Comparison of ENCODE assay signal across 8 cellular contexts in genomic region chr2:55175254-55176093, GRCh38. TPM values are rescaled to one million over a fixed set of nuclear protein-coding genes. Genes with fewer than 3 reads are reported as not detected.
DNase-seq lines count a peak whose midpoint lies in the region; ATAC-seq, FAIRE-seq and TF ChIP-seq lines count a peak whose summit lies in the region.

No MANE protein-coding gene starts in this region.

- no peak overlapping the region for H3K27ac Mint-ChIP-seq in central memory CD8-positive, alpha-beta T cell (ENCODE audit: low read depth)

- H3K27ac ChIP-seq in A549 (no peak overlapping the region), liver (ENCODE audit: low read depth in 1 of 2, low read length in 2 of 2) (no peak overlapping the region)

- peaks cover 6% of the 10 kb centered on the region for H3K4me1 Mint-ChIP-seq in central memory CD8-positive, alpha-beta T cell

- H3K4me3 ChIP-seq in A549 (no peak overlapping the region), liver (ENCODE audit: low read depth in 1 of 3, low read length in 3 of 3) (no peak overlapping the region)

- H3K4me2 ChIP-seq in A549 = peak overlapping the region; percentile 50

- no peak overlapping the region for H3K4me3 Mint-ChIP-seq in central memory CD8-positive, alpha-beta T cell

- H3K9ac ChIP-seq in liver (ENCODE audit: low read depth in 1 of 2, low read length in 2 of 2) = peak overlapping the region in 1 of 2 donors; percentile 38

- DNase-seq in A549 (ENCODE audit: low read depth in 1 of 2, low spot score in 1 of 2) = peak; percentile 75 to 87
- DNase-seq in GM10266 (ENCODE audit: extremely low spot score) = peak; percentile 54
- peak; percentile 76 for DNase-seq in NCI-H82 (lab: John Stamatoyannopoulos, UW)
- DNase-seq in central memory CD8-positive, alpha-beta T cell (ENCODE audit: low spot score in 2 of 2) = no peak
- no peak for DNase-seq in T-helper 9 cell

- FAIRE-seq in A549 (lab: Jason Lieb, UNC) = peak; percentile 76

- no peaks in the 10 kb centered on the region for H3K9me3 Mint-ChIP-seq in central memory CD8-positive, alpha-beta T cell

- CTCF ChIA-PET in A549 (lab: Yijun Ruan, JAX) = interaction anchor here (0.5 to 17.5 kb wide), 54 partner anchors 7 to 1207 kb away, joined by 3 to 351 read pairs (median 4); partner anchors contain the start of genes EML6 and RTN4

- H3K9me3 ChIP-seq in A549 = no peaks in the 10 kb centered on the region
- no peaks in the 10 kb centered on the region for H3K9me3 ChIP-seq in liver (ENCODE audit: control insufficient read depth in 4 of 4, low read length in 3 of 4)

- TF ChIP-seq RAD21 in A549 (conservative IDR thresholded peaks at IDR 0.05 in 1 of 2, IDR thresholded peaks at IDR 0.05 in 1 of 2) (peak; percentile 95 to 98), liver (IDR thresholded peaks at IDR 0.05) (peak; percentile 87 to 93)

- TF ChIP-seq EP300 in A549 (IDR thresholded peaks at IDR 0.05) = no peak

- POLR2A ChIA-PET in A549 (lab: Yijun Ruan, JAX) = no interaction called here

- TF ChIP-seq CTCF in A549 (IDR thresholded peaks at IDR 0.05) (peak; percentile 95), GM10266 (IDR thresholded peaks at IDR 0.05; ENCODE audit: control insufficient read depth, insufficient read depth, low read depth, missing control alignments) (peak; percentile 45), liver (IDR thresholded peaks at IDR 0.05; ENCODE audit: low read depth, low read length, missing input control) (peak; percentile 48)

- no peaks in the 10 kb centered on the region for H3K36me3 Mint-ChIP-seq in central memory CD8-positive, alpha-beta T cell (ENCODE audit: insufficient read depth)

- 15% methylated on average over 5 of the region's 5 CpGs for WGBS in A549 (ENCODE audit: missing lambda C conversion rate)
- 23% methylated on average over 5 of the region's 5 CpGs for WGBS in liver

- TF ChIP-seq POLR2A in A549 (IDR thresholded peaks at IDR 0.05; ENCODE audit: low read length) = no peak

- H3K27me3 Mint-ChIP-seq in central memory CD8-positive, alpha-beta T cell = no peaks in the 10 kb centered on the region

- H3K36me3 ChIP-seq in liver (ENCODE audit: control insufficient read depth in 4 of 4, insufficient read depth in 3 of 4, low read depth in 1 of 4, low read length in 3 of 4) = no peaks in the 10 kb centered on the region

- H3K4me1 ChIP-seq in A549 (peaks cover 4% of the 10 kb centered on the region; the same call in 1 of the 3 replicates), liver (ENCODE audit: control insufficient read depth in 4 of 4, insufficient read depth in 4 of 4, low read length in 3 of 4) (peaks cover 0 to 2% (median 0%) of the 10 kb centered on the region in 4 donors)

- ATAC-seq in A549 (peak; percentile 90 to 95), HG03378 (IDR thresholded peaks at IDR 0.05; ENCODE audit: unreplicated experiment) (peak; percentile 75), HG03097 (IDR thresholded peaks at IDR 0.05; ENCODE audit: low FRiP score, unreplicated experiment) (no peak)
- peak; percentile 70 for ATAC-seq in central memory CD8-positive, alpha-beta T cell (replicated peaks; ENCODE audit: extremely low read depth, poor library complexity, severe bottlenecking)

- H3K27me3 ChIP-seq in liver (ENCODE audit: control insufficient read depth in 4 of 4, insufficient read depth in 4 of 4, low read length in 3 of 4) = no peaks in the 10 kb centered on the region

TF ChIP-seq in A549, 52 proteins besides CTCF, POLR2A, EP300 and RAD21 (continues in another document):
- TF ChIP-seq PBX3 (IDR thresholded peaks at IDR 0.05) = no peak
- no peak for TF ChIP-seq HES2 (IDR thresholded peaks at IDR 0.05)
- no peak for TF ChIP-seq HDAC2 (IDR thresholded peaks at IDR 0.05)
- no peak for TF ChIP-seq ZC3H11A (IDR thresholded peaks at IDR 0.05)
- no peak for TF ChIP-seq HOXB5 (CRISPR knock-in tag; IDR thresholded peaks at IDR 0.05)
- TF ChIP-seq MAFK (IDR thresholded peaks at IDR 0.05; ENCODE audit: partially characterized antibody) = no peak
- TF ChIP-seq MAX (IDR thresholded peaks at IDR 0.05) = peak; percentile 41; the same call in 1 of the 2 replicates
- TF ChIP-seq RFX5 (IDR thresholded peaks at IDR 0.05) = no peak
- TF ChIP-seq SMC3 (IDR thresholded peaks at IDR 0.05) = peak; percentile 92

TF ChIP-seq in liver, 16 proteins besides CTCF, POLR2A, EP300 and RAD21:
- TF ChIP-seq FOXA1 (IDR thresholded peaks at IDR 0.05) (no peak), MAX (IDR thresholded peaks at IDR 0.05) (peak; percentile 16), JUND (IDR thresholded peaks at IDR 0.05) (peak in 1 of 2 donors; percentile 20)

RNA-seq across cellular contexts. Expression of gene CLHC1, which starts 56.6 kb away (rescaled TPM):
- 6.5 and 8.5 TPM in 2 replicates for polyA plus RNA-seq in A549 (2011; rRNA removed)
- polyA plus RNA-seq in A549 (2012; cell fraction: cytosol; rRNA removed) = 2.1 and 2.2 TPM in 2 replicates
- polyA plus RNA-seq in A549 (2012; cell fraction: nucleus; rRNA removed) = 5.2 and 6.5 TPM in 2 replicates
- polyA plus RNA-seq in A549 (2017; fragmentation: RNase III; extraction: RNeasy Plus Mini Kit Qiagen cat#74134 plus additional on column Dnase treatment) = 3.2 to 5.3 TPM (median 4.0 TPM) in 3 replicates
- polyA minus RNA-seq in A549 (2011; rRNA and poly(A)+ RNA removed) = 6.4 and 14.0 TPM in 2 replicates
- total RNA-seq in liver = 1 to 10 TPM; 3.8 to 4.9 TPM
- 1 to 10 TPM in 1 of 2 donors, under 1 TPM in 1; 0.45 to 1.3 TPM for polyA plus RNA-seq in liver

RNA-seq across cellular contexts. Expression of gene RPS27A, which starts 57.0 kb away (rescaled TPM):
- polyA plus RNA-seq in A549 (2011; rRNA removed) (3,746 and 4,103 TPM in 2 replicates), A549 (2017; fragmentation: RNase III; extraction: RNeasy Plus Mini Kit Qiagen cat#74134 plus additional on column Dnase treatment) (2,882 to 3,129 TPM (median 3,110 TPM) in 3 replicates), liver (100 to 1,000 TPM; 424 to 655 TPM)
- 1,508 and 1,836 TPM in 2 replicates for polyA plus RNA-seq in A549 (2012; cell fraction: cytosol; rRNA removed)
- polyA plus RNA-seq in A549 (2012; cell fraction: nucleus; rRNA removed) = 339 and 541 TPM in 2 replicates
- polyA minus RNA-seq in A549 (2011; rRNA and poly(A)+ RNA removed) = 284 and 319 TPM in 2 replicates
- total RNA-seq in liver = 100 to 1,000 TPM; 225 to 555 TPM

Comparison
In these comparisons a context has a peak if more than half of its experiments do, and no peak if none do; other contexts are left out.
1. DNase-seq: peak in A549 (2 of 2), GM10266 (single experiment) and NCI-H82 (single experiment); none in central memory CD8-positive, alpha-beta T cell (0 of 2) and T-helper 9 cell (single experiment).
2. CTCF ChIP-seq: peak in every context shown above with its lines; median percentile 95 in A549; 48 in liver; 45 in GM10266.